ENCODE assay signal across 1 cellular context in genomic region chr7:106177295-106177690, GRCh38.
TF ChIP-seq lines count a peak whose summit lies in the region.

No MANE protein-coding gene starts in this region.

TF ChIP-seq in A549, 52 proteins besides CTCF, POLR2A, EP300 and RAD21 (continued from another document):
- TF ChIP-seq, protein P1, sequence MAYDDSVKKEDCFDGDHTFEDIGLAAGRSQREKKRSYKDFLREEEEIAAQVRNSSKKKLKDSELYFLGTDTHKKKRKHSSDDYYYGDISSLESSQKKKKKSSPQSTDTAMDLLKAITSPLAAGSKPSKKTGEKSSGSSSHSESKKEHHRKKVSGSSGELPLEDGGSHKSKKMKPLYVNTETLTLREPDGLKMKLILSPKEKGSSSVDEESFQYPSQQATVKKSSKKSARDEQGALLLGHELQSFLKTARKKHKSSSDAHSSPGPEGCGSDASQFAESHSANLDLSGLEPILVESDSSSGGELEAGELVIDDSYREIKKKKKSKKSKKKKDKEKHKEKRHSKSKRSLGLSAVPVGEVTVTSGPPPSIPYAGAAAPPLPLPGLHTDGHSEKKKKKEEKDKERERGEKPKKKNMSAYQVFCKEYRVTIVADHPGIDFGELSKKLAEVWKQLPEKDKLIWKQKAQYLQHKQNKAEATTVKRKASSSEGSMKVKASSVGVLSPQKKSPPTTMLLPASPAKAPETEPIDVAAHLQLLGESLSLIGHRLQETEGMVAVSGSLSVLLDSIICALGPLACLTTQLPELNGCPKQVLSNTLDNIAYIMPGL (CRISPR knock-in tag; IDR thresholded peaks at IDR 0.05; ENCODE audit: borderline replicate concordance): no peak
